ENCODE assay signal across 1 cellular context in genomic region chr3:10262027-10262426, GRCh38.
TF ChIP-seq lines count a peak whose summit lies in the region.

No MANE protein-coding gene starts in this region.

TF ChIP-seq in GM23338, 12 proteins besides CTCF, POLR2A, EP300 and RAD21:
- TF ChIP-seq ETS1 (IDR thresholded peaks at IDR 0.05) = no peak
- TF ChIP-seq STAT1 (IDR thresholded peaks at IDR 0.05; ENCODE audit: unreplicated experiment) = no peak
- no peak for TF ChIP-seq EZH2phosphoT487 (IDR thresholded peaks at IDR 0.05; ENCODE audit: unreplicated experiment)
- TF ChIP-seq REST (IDR thresholded peaks at IDR 0.05; ENCODE audit: unreplicated experiment) = no peak
- TF ChIP-seq JUNB (IDR thresholded peaks at IDR 0.05; ENCODE audit: unreplicated experiment) = no peak
- no peak for TF ChIP-seq ZNF462 (CRISPR knock-in tag; IDR thresholded peaks at IDR 0.05)
- TF ChIP-seq POLR2AphosphoS5 (IDR thresholded peaks at IDR 0.05; ENCODE audit: low read depth) = no peak
- TF ChIP-seq ZNF114 (CRISPR knock-in tag; IDR thresholded peaks at IDR 0.05) = no peak
- no peak for TF ChIP-seq EZH2 (IDR thresholded peaks at IDR 0.05; ENCODE audit: low read depth, unreplicated experiment)
- TF ChIP-seq NANOG (IDR thresholded peaks at IDR 0.05; ENCODE audit: borderline replicate concordance) = no peak
- TF ChIP-seq CREB1 (CRISPR knock-in tag; IDR thresholded peaks at IDR 0.05; ENCODE audit: low read depth) = no peak
- no peak for TF ChIP-seq ZNF331 (CRISPR knock-in tag; IDR thresholded peaks at IDR 0.05; ENCODE audit: low read depth)
